ENCODE assay signal across 21 cellular contexts in the genomic region with DNA sequence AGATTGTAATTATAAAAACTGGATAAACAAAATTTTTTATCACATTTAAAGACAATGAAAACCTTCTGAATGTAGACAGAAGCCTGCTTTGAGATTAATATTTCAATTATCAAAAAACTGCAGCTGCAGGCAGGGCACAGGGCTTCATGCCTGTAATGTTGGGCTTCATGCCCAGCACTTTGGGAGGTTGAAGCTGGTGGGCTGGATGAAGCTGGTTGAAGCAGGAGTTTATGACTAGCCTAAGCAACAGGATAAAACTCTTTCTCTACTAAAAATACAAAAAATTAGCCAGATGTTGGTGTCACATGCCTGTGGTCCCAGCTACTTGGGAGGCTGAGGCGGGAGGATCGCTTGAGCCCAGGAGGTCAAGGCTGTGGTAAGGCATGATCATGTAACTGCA.
"Had no signal": no experiment of that assay in that cellular context is flagged by ENCODE, and none has a peak within 500 bp of the region (broad histone marks: within the 10 kb centered on the region; RNA-seq: fewer than 3 reads in every experiment).

No MANE protein-coding gene starts in this region.

- H3K9me3 Mint-ChIP-seq: stimulated activated effector memory CD8-positive, alpha-beta T cell treated with anti-CD3 and anti-CD28 coated beads, Interleukin-12 subunit alpha, Interleukin-12 subunit beta, amount 100 ng/mL, for 72 hours; type B pancreatic cell had no signal

- DNase-seq: activated CD4-positive, alpha-beta T cell treated with anti-CD3 and anti-CD28 coated beads for 1 hour; activated CD8-positive, alpha-beta memory T cell treated with anti-CD3 and anti-CD28 coated beads for 24 hours; activated CD8-positive, alpha-beta memory T cell treated with anti-CD3 and anti-CD28 coated beads, Interleukin-2, amount 50 U/mL, for 48 hours; activated effector memory CD4-positive, alpha-beta T cell treated with anti-CD3 and anti-CD28 coated beads, Interleukin-2, amount 50 U/mL, for 16 hours; activated T-cell treated with anti-CD3 and anti-CD28 coated beads, Interleukin-2, amount 50 U/mL, for 72 hours; caudate nucleus; foreskin keratinocyte; hypothalamus; lower lobe of right lung; naive thymus-derived CD8-positive, alpha-beta T cell; stimulated activated CD4-positive, alpha-beta T cell treated with anti-CD3 and anti-CD28 coated beads, Interleukin-4, amount 100 ng/mL, for 24 hours; T-helper 2 cell; testis; WERI-Rb-1 had no signal

- H2AFZ ChIP-seq: parathyroid adenoma had no signal

- H3K27me3 ChIP-seq: foreskin keratinocyte, testis had no signal

- H3K27me3 Mint-ChIP-seq: activated naive CD4-positive, alpha-beta T cell treated with anti-CD3 and anti-CD28 coated beads, Interleukin-2, amount 50 U/mL, for 24 hours; naive thymus-derived CD8-positive, alpha-beta T cell; type B pancreatic cell had no signal

- H3K4me3 ChIP-seq: coronary artery, lower lobe of right lung, smooth muscle cell, testis had no signal

- H3K27ac Mint-ChIP-seq: activated naive CD4-positive, alpha-beta T cell treated with anti-CD3 and anti-CD28 coated beads, Interleukin-2, amount 50 U/mL, for 24 hours; activated T-cell treated with anti-CD3 and anti-CD28 coated beads, Interleukin-2, amount 50 U/mL, for 72 hours; naive thymus-derived CD8-positive, alpha-beta T cell; stimulated activated effector memory CD8-positive, alpha-beta T cell treated with anti-CD3 and anti-CD28 coated beads, Interleukin-12 subunit alpha, Interleukin-12 subunit beta, amount 100 ng/mL, for 72 hours; type B pancreatic cell had no signal

- H3K27ac ChIP-seq: coronary artery, foreskin keratinocyte, lower lobe of right lung, parathyroid adenoma, testis, WERI-Rb-1 had no signal

- H3K36me3 ChIP-seq: lower lobe of right lung had no signal

- H3K9me3 ChIP-seq: testis had no signal

- ATAC-seq: activated T-cell treated with anti-CD3 and anti-CD28 coated beads, Interleukin-2, amount 50 U/mL, for 72 hours; foreskin keratinocyte; lower lobe of right lung; naive thymus-derived CD8-positive, alpha-beta T cell; sciatic nerve; stimulated activated effector memory CD8-positive, alpha-beta T cell treated with anti-CD3 and anti-CD28 coated beads, Interleukin-12 subunit alpha, Interleukin-12 subunit beta, amount 100 ng/mL, for 72 hours had no signal

- H3K4me1 ChIP-seq: foreskin keratinocyte, lower lobe of right lung, testis had no signal

- H3K4me3 Mint-ChIP-seq: activated naive CD4-positive, alpha-beta T cell treated with anti-CD3 and anti-CD28 coated beads, Interleukin-2, amount 50 U/mL, for 24 hours; activated T-cell treated with anti-CD3 and anti-CD28 coated beads, Interleukin-2, amount 50 U/mL, for 72 hours; naive thymus-derived CD8-positive, alpha-beta T cell; stimulated activated effector memory CD8-positive, alpha-beta T cell treated with anti-CD3 and anti-CD28 coated beads, Interleukin-12 subunit alpha, Interleukin-12 subunit beta, amount 100 ng/mL, for 72 hours; type B pancreatic cell had no signal

- H3K4me2 ChIP-seq: smooth muscle cell had no signal
